Comparison of ENCODE assay signal across 23 cellular contexts in genomic region chr4:52670121-52670520, GRCh38.
"Had no signal": no experiment of that assay in that cellular context is flagged by ENCODE, and none has a peak within 500 bp of the region (broad histone marks: within the 10 kb centered on the region; RNA-seq: fewer than 3 reads in every experiment).

No MANE protein-coding gene starts in this region.

- H3K4me1 ChIP-seq: esophagus squamous epithelium, gastrocnemius medialis, lower lobe of right lung had no signal

- DNase-seq: dermis blood vessel endothelial cell; dorsolateral prefrontal cortex; effector CD4-positive, alpha-beta T cell; effector memory CD4-positive, alpha-beta T cell; esophagus squamous epithelium; foreskin melanocyte; gastrocnemius medialis; glutamatergic neuron; head of caudate nucleus; heart right ventricle; hippocampal formation; kidney; kidney glomerular epithelial cell; left colon; left ventricle myocardium superior; lower lobe of right lung; mesendoderm; midbrain had no signal

- H3K4me3 ChIP-seq: coronary artery, dorsolateral prefrontal cortex, esophagus squamous epithelium, gastrocnemius medialis, heart right ventricle, lower lobe of right lung had no signal

- H3K27ac ChIP-seq: coronary artery, dorsolateral prefrontal cortex, esophagus squamous epithelium, gastrocnemius medialis, heart right ventricle, lower lobe of right lung had no signal

- FAIRE-seq: colon, endothelial cell of umbilical vein, islet of Langerhans, kidney had no signal

- H3K36me3 Mint-ChIP-seq: memory B cell had no signal

- H3K9me3 Mint-ChIP-seq: memory B cell had no signal

- H3K9me3 ChIP-seq: esophagus squamous epithelium, gastrocnemius medialis, heart right ventricle, lower lobe of right lung had no signal

- H3K27ac Mint-ChIP-seq: memory B cell had no signal

- H3K27me3 ChIP-seq: dorsolateral prefrontal cortex, esophagus squamous epithelium, gastrocnemius medialis had no signal

- H3K4me3 Mint-ChIP-seq: memory B cell had no signal

- ATAC-seq: gastrocnemius medialis, heart right ventricle, left colon, left ventricle myocardium superior, lower lobe of right lung had no signal

- H3K36me3 ChIP-seq: esophagus squamous epithelium, gastrocnemius medialis, heart right ventricle, lower lobe of right lung had no signal
